ENCODE assay signal across 11 cellular contexts in the genomic region with DNA sequence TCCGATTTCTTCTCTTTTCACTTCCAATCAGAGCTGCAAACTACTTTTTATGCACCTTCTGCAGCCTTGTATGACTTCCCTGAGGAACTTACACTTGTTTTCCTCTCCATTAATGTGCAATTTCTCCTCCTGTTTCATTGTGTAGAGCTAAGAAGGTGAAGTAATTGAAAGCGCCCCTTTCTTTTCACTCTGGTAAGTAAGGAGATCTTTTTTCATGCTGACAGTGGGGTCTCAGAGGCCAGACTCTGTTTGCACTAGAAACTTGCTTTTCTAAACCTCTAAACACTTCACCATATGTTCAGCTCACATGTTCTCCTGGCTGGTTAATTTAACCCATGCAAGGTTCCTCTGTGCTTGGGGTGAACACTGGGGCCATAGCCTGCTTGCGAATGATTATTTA.
"Had no signal": no experiment of that assay in that cellular context is flagged by ENCODE, and none has a peak within 500 bp of the region (broad histone marks: within the 10 kb centered on the region; RNA-seq: fewer than 3 reads in every experiment).

No MANE protein-coding gene starts in this region.

- H3K36me3 ChIP-seq: adrenal gland had no signal

- H3K27ac ChIP-seq: adrenal gland, coronary artery had no signal

- DNase-seq: activated naive CD4-positive, alpha-beta T cell treated with anti-CD3 and anti-CD28 coated beads, Interleukin-2, amount 50 U/mL, for 16 hours; activated T-cell treated with anti-CD3 and anti-CD28 coated beads, Interleukin-2, amount 50 U/mL, for 1 hour; adrenal gland; central memory CD4-positive, alpha-beta T cell; effector CD8-positive, alpha-beta T cell; erythroblast; hippocampal formation; kidney glomerular epithelial cell; right cardiac atrium had no signal

- H3K4me3 ChIP-seq: adrenal gland, coronary artery, smooth muscle cell had no signal

- ATAC-seq: right cardiac atrium had no signal

- H3K9me3 ChIP-seq: adrenal gland had no signal

- H3K4me2 ChIP-seq: smooth muscle cell had no signal

- H3K4me1 ChIP-seq: adrenal gland had no signal

- H3K27me3 ChIP-seq: adrenal gland had no signal
